In the genomic region with DNA sequence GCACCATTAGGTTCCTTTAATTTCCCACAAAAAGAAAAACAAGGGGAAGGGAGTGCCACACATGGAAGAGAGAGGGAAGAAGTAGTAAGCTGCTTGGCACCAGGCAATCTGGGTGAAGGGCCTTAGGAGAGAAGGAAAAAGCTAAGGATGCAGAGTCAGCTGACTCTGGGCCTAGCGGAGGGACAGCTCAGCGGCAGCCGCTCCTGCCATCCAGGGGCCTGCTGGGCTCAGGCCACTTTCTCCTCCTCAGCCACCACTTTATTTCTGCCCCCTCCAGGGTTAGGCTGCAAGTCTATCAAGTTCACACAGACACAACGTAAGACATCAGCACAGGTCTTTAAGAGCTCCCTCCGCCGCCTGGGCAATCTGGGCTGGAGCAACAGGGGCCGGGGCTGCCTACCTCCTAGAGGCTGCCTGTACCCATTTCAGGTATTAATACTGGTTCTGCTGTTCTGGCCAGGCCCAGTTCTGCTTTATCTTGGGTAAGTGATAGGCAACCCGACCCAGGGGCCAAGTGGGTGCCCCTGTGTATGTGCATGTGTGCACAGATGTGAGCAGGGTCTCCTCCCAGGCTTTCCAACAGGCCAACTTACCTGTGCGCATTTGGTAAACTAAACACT, we compare ENCODE assay signal across 1 cellular context.
TF ChIP-seq lines count a peak whose summit lies in the region.

No MANE protein-coding gene starts in this region.

TF ChIP-seq in IMR-90, 13 proteins besides CTCF, POLR2A, EP300 and RAD21 (continued from another document):
- no peak for TF ChIP-seq RFX5 (IDR thresholded peaks at IDR 0.05; ENCODE audit: low read depth, low read length)
- TF ChIP-seq FOS (IDR thresholded peaks at IDR 0.05; ENCODE audit: low read depth, low read length) = no peak
- TF ChIP-seq SMC3 (IDR thresholded peaks at IDR 0.05; ENCODE audit: low read depth, low read length) = no peak
